In the genomic region with DNA sequence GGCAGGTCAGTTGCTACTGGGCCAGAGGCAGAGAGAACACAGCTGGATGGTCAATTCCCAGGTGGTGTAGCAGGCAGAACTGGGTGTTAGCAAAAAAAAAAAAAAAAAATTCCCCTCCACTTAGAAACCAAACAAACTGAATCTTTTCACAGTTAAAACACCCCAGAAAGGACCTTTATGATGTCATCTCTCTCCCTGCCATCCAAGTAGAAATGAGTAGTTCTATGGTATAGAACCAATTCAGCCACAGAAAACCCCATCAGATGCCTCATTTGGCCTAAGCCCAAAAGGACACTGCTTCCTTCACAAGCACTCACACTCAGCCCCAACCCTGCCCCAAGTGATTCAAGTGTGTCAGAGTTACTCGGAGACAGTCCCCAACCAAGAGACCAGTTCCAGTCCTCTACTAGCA, we compare ENCODE assay signal across 11 cellular contexts.
"Had no signal": no experiment of that assay in that cellular context is flagged by ENCODE, and none has a peak within 500 bp of the region (broad histone marks: within the 10 kb centered on the region; RNA-seq: fewer than 3 reads in every experiment).

No MANE protein-coding gene starts in this region.

- H3K27ac ChIP-seq: pancreas, tibial artery, vagina, VCaP had no signal

- H3K27ac Mint-ChIP-seq: activated naive CD8-positive, alpha-beta T cell had no signal

- H3K9me3 ChIP-seq: pancreas, tibial artery, vagina had no signal

- H3K4me3 ChIP-seq: pancreas, tibial artery, vagina had no signal

- H3K4me1 ChIP-seq: pancreas, tibial artery, vagina had no signal

- ATAC-seq: pancreas had no signal

- H3K27me3 ChIP-seq: pancreas, tibial artery, vagina had no signal

- DNase-seq: anterior cingulate cortex; foreskin melanocyte; kidney; pancreas; stimulated activated CD4-positive, alpha-beta T cell treated with anti-CD3 and anti-CD28 coated beads, Interleukin-4, amount 100 ng/mL, for 1 hour; T1000; tibial artery had no signal

- H3K27me3 Mint-ChIP-seq: activated naive CD8-positive, alpha-beta T cell had no signal

- H3K4me3 Mint-ChIP-seq: activated naive CD8-positive, alpha-beta T cell; neural crest cell had no signal

- H3K36me3 ChIP-seq: pancreas, tibial artery, vagina had no signal

- H3K9me3 Mint-ChIP-seq: neural crest cell had no signal
